Comparison of ENCODE assay signal across 1 cellular context in genomic region chr11:93668171-93668570, GRCh38.
TF ChIP-seq lines count a peak whose summit lies in the region.

No MANE protein-coding gene starts in this region.

TF ChIP-seq in GM12878, 131 proteins besides CTCF, POLR2A, EP300 and RAD21 (continued from another document):
- TF ChIP-seq BCL3 (IDR thresholded peaks at IDR 0.05; ENCODE audit: borderline replicate concordance, insufficient read depth, low read depth, low read length, poor library complexity, severe bottlenecking), result no peak
- no peak for TF ChIP-seq NR2C1 (IDR thresholded peaks at IDR 0.05)
- peak; percentile 48 for TF ChIP-seq JUNB (IDR thresholded peaks at IDR 0.05)
- TF ChIP-seq MAX (IDR thresholded peaks at IDR 0.05; ENCODE audit: low read depth, low read length), result no peak
- no peak for TF ChIP-seq IKZF1 (conservative IDR thresholded peaks at IDR 0.05)
- no peak for TF ChIP-seq NR2F1 (conservative IDR thresholded peaks at IDR 0.05)
- no peak for TF ChIP-seq IRF3 (IDR thresholded peaks at IDR 0.05)
- no peak for TF ChIP-seq HDGF (IDR thresholded peaks at IDR 0.05)
